ENCODE assay signal across 26 cellular contexts in the genomic region with DNA sequence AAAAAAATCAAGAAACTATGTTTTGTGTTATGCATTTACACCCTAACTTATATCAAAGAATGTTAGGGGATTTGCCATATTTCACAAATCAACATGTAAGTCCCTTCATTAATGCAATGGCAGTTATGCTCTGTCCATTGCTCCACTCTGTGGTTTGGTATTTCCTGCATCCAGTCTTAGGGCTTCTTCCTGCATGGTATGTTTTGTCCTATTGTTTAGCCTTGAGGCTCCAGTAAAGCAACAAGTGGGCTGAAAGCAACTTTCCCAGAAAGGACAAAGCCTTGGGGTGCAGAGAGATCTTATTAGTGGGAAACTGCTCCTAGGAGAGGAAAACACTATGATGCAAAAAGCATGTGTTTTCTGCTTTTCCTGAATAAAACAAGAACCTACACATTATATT.
A peak's percentile ranks its signal among the peaks of the same experiment; 100 is the strongest.
DNase-seq lines count a peak whose midpoint lies in the region; ATAC-seq, FAIRE-seq and TF ChIP-seq lines count a peak whose summit lies in the region.
"Had no signal": no experiment of that assay in that cellular context is flagged by ENCODE, and none has a peak within 500 bp of the region (broad histone marks: within the 10 kb centered on the region; RNA-seq: fewer than 3 reads in every experiment).

No MANE protein-coding gene starts in this region.

- peak; percentile 73 to 74 for DNase-seq in AML-193 (lab: John Stamatoyannopoulos, UW)
- DNase-seq in Kasumi-1 (lab: John Stamatoyannopoulos, UW) = peak; percentile 20 to 35
- DNase-seq in RCC 7860 (ENCODE audit: low spot score) = peak; percentile 2
- DNase-seq in H1 (ENCODE audit: low read depth in 1 of 2, low spot score in 2 of 2) = no peak
- no peak for DNase-seq in HuH-7.5 (ENCODE audit: low spot score)
- no peak for DNase-seq in NCI-H2029 treated with DMSO at 0.1 percent for 48 hours (lab: John Stamatoyannopoulos, UW)
- no peak for DNase-seq in activated effector memory CD4-positive, alpha-beta T cell treated with anti-CD3 and anti-CD28 coated beads, Interleukin-2, amount 50 U/mL, for 16 hours
- DNase-seq: activated CD4-positive, alpha-beta T cell treated with anti-CD3 and anti-CD28 coated beads, Interleukin-2, amount 10 ng/mL, durations not matched to agents 24 days and 14 days; activated naive CD4-positive, alpha-beta T cell; activated T-cell treated with anti-CD3 and anti-CD28 coated beads, Interleukin-2, amount 50 U/mL, for 24 hours; body of pancreas; COR-L47; DMS79; heart left ventricle; Karpas-422; NCI-H2029; NCI-H2227 treated with DMSO at 0.1 percent for 48 hours; NCI-H69; right cardiac atrium; stimulated activated CD4-positive, alpha-beta T cell treated with anti-CD3 and anti-CD28 coated beads, Interleukin-2, amount 100 ng/mL, for 24 hours; WERI-Rb-1 had no signal

- no peak overlapping the region for H4K91ac ChIP-seq in H1 (replicated peaks; ENCODE audit: insufficient read length, low read length)

- H4K20me1 ChIP-seq in H1 (replicated peaks in 1 of 2; ENCODE audit: control insufficient read depth in 1 of 2, insufficient read depth in 2 of 2, low read length in 2 of 2) = no peaks in the 10 kb centered on the region

- no peak overlapping the region for H3K56ac ChIP-seq in H1 (replicated peaks; ENCODE audit: insufficient read length, low read depth, low read length)

- no peak for TF ChIP-seq POLR2A in H1 (IDR thresholded peaks at IDR 0.05; ENCODE audit: control extremely low read depth in 1 of 2, low read depth in 2 of 2, low read length in 2 of 2)

- no peak overlapping the region for H2BK5ac ChIP-seq in H1 (ENCODE audit: low read depth, low read length)

- H3K9me3 ChIP-seq in H1 (ENCODE audit: insufficient read depth in 2 of 2, low read depth in 1 of 2, low read length in 1 of 2) = no peaks in the 10 kb centered on the region
- H3K9me3 ChIP-seq: body of pancreas, heart left ventricle, tibial nerve had no signal

- no peaks in the 10 kb centered on the region for H3K23me2 ChIP-seq in H1 (ENCODE audit: low read depth, low read length)

- no peak overlapping the region for H3K18ac ChIP-seq in H1 (ENCODE audit: extremely low read depth, low read length)

- no peaks in the 10 kb centered on the region for H3K27me3 ChIP-seq in H1 (replicated peaks in 1 of 4; ENCODE audit: control insufficient read depth in 3 of 4, extremely low read depth in 1 of 4, insufficient read depth in 3 of 4, low read length in 3 of 4)
- H3K27me3 ChIP-seq: body of pancreas, heart left ventricle, tibial nerve had no signal

- H2AFZ ChIP-seq in H1 (ENCODE audit: low read length) = 0 out of 2 replicates have a peak overlapping the region, but pooled peaks have one; percentile 44

- no peak overlapping the region for H3K27ac ChIP-seq in H1 (ENCODE audit: low read depth, low read length)
- H3K27ac ChIP-seq: body of pancreas, epithelial cell of prostate, heart left ventricle, tibial nerve, WERI-Rb-1 had no signal

- H4K8ac ChIP-seq in H1 (ENCODE audit: extremely low read depth, insufficient read depth, low read length) = no peak overlapping the region

- no peak overlapping the region for H2BK12ac ChIP-seq in H1 (ENCODE audit: low read depth, low read length)

- no peak for TF ChIP-seq CTCF in H1 (IDR thresholded peaks at IDR 0.05; ENCODE audit: control extremely low read depth in 1 of 3, insufficient read depth in 1 of 3, low read depth in 1 of 3, low read length in 3 of 3)

- POLR2A ChIA-PET in H1 (lab: Charles Lee; ENCODE audit: partially characterized antibody) = no interaction called here

- no peak overlapping the region for H3K4ac ChIP-seq in H1 (replicated peaks; ENCODE audit: insufficient read length, low read depth, low read length)

- no peak overlapping the region for H2BK20ac ChIP-seq in H1 (ENCODE audit: low read length)

- no peak overlapping the region for H4K5ac ChIP-seq in H1 (ENCODE audit: insufficient read length, low read depth, low read length)

- H3K23ac ChIP-seq in H1 (ENCODE audit: insufficient read length) = no peak overlapping the region

- 0 out of 7 replicates have a peak, but pooled peaks cover 0 to 2% (median 0%) of the 10 kb centered on the region in 4 experiments for H3K4me1 ChIP-seq in H1 (replicated peaks in 1 of 4; ENCODE audit: control insufficient read depth in 3 of 4, insufficient read depth in 4 of 4, low read length in 3 of 4)
- H3K4me1 ChIP-seq: body of pancreas, tibial nerve had no signal

- H3K36me3 ChIP-seq in H1 (ENCODE audit: control insufficient read depth in 2 of 4, insufficient read depth in 4 of 4, low read length in 3 of 4) = no peaks in the 10 kb centered on the region
- H3K36me3 ChIP-seq: heart left ventricle, tibial nerve, WERI-Rb-1 had no signal

- CTCF ChIA-PET in H1 (lab: Charles Lee; ENCODE audit: partially characterized antibody) = no interaction called here

- H3K4me2 ChIP-seq in H1 (ENCODE audit: insufficient read depth in 1 of 2, low read depth in 2 of 2, low read length in 2 of 2) = no peak overlapping the region

- ATAC-seq in GM19455 (IDR thresholded peaks at IDR 0.05; ENCODE audit: unreplicated experiment) = no peak
- ATAC-seq: body of pancreas, heart left ventricle, right cardiac atrium had no signal

- H2AK5ac ChIP-seq in H1 (ENCODE audit: low read depth, low read length) = no peak overlapping the region

- FAIRE-seq in RCC 7860 (lab: Jason Lieb, UNC) (no peak), H1 (lab: Jason Lieb, UNC) (no peak)
- FAIRE-seq: A204.1 had no signal

- TF ChIP-seq EP300 in H1 (IDR thresholded peaks at IDR 0.05; ENCODE audit: borderline replicate concordance in 1 of 2, low read depth in 2 of 2, low read length in 2 of 2) = no peak

- no peak overlapping the region for H2BK120ac ChIP-seq in H1 (replicated peaks; ENCODE audit: low read depth, low read length)

- no peak overlapping the region for H3K9ac ChIP-seq in H1 (replicated peaks in 1 of 4; ENCODE audit: extremely low read depth in 1 of 4, low read depth in 3 of 4, low read length in 3 of 4)

- no peak overlapping the region for H3K14ac ChIP-seq in H1 (ENCODE audit: insufficient read length)

- no peak for TF ChIP-seq RAD21 in H1 (IDR thresholded peaks at IDR 0.05 in 1 of 2, conservative IDR thresholded peaks at IDR 0.05 in 1 of 2; ENCODE audit: low read depth in 2 of 2, low read length in 2 of 2)

- H3K4me3 ChIP-seq in H1 (ENCODE audit: extremely low read depth in 1 of 4, insufficient read depth in 2 of 4, low read depth in 3 of 4, low read length in 4 of 4) = no peak overlapping the region
- H3K4me3 ChIP-seq: body of pancreas, heart left ventricle, lung, tibial nerve had no signal

- H3K79me1 ChIP-seq in H1 (ENCODE audit: low read depth, low read length) = no peaks in the 10 kb centered on the region

- H2BK15ac ChIP-seq in H1 (ENCODE audit: low read length) = no peak overlapping the region

- no peaks in the 10 kb centered on the region for H3K79me2 ChIP-seq in H1 (ENCODE audit: control insufficient read depth in 1 of 2, insufficient read depth in 2 of 2, low read length in 2 of 2)

TF ChIP-seq in H1, 55 proteins besides CTCF, POLR2A, EP300 and RAD21:
- TF ChIP-seq CHD1 (IDR thresholded peaks at IDR 0.05; ENCODE audit: low read depth, low read length) = no peak
- no peak for TF ChIP-seq TEAD4 (IDR thresholded peaks at IDR 0.05; ENCODE audit: low read depth, low read length)
- no peak for TF ChIP-seq ASH2L (IDR thresholded peaks at IDR 0.05; ENCODE audit: low read length)
- no peak for TF ChIP-seq RXRA (IDR thresholded peaks at IDR 0.05; ENCODE audit: insufficient read depth, low read depth, low read length)
- no peak for TF ChIP-seq CBX5 (IDR thresholded peaks at IDR 0.05; ENCODE audit: low read depth, low read length)
- no peak for TF ChIP-seq SRF (IDR thresholded peaks at IDR 0.05; ENCODE audit: low read depth, low read length)
- no peak for TF ChIP-seq SP1 (IDR thresholded peaks at IDR 0.05; ENCODE audit: low read depth, low read length)
- no peak for TF ChIP-seq POLR2AphosphoS5 (IDR thresholded peaks at IDR 0.05; ENCODE audit: low read depth, low read length)
- TF ChIP-seq CBX8 (IDR thresholded peaks at IDR 0.05; ENCODE audit: borderline replicate concordance, low read depth, low read length) = no peak
- no peak for TF ChIP-seq SP4 (IDR thresholded peaks at IDR 0.05; ENCODE audit: low read length)
- TF ChIP-seq TBP (IDR thresholded peaks at IDR 0.05; ENCODE audit: low read depth, low read length) = no peak
- TF ChIP-seq GABPA (IDR thresholded peaks at IDR 0.05; ENCODE audit: borderline replicate concordance, insufficient read depth, low read length) = no peak
- TF ChIP-seq KDM4A (IDR thresholded peaks at IDR 0.05; ENCODE audit: low read depth, low read length, severe bottlenecking) = no peak
- TF ChIP-seq RFX5 (IDR thresholded peaks at IDR 0.05; ENCODE audit: borderline replicate concordance, low read depth, low read length) = no peak

Comparison
In these comparisons a context has a peak if more than half of its experiments do, and no peak if none do; other contexts are left out.
1. DNase-seq: peak in AML-193 (2 of 2), Kasumi-1 (2 of 2) and RCC 7860 (single experiment); none in H1 (0 of 2), HuH-7.5 (single experiment), NCI-H2029 treated with DMSO at 0.1 percent for 48 hours (single experiment) and activated effector memory CD4-positive, alpha-beta T cell treated with anti-CD3 and anti-CD28 coated beads, Interleukin-2, amount 50 U/mL, for 16 hours (single experiment).